In genomic region chr5:136067422-136067821, GRCh38 we compare ENCODE assay signal across 1 cellular context.
TF ChIP-seq lines count a peak whose summit lies in the region.

No MANE protein-coding gene starts in this region.

TF ChIP-seq in HepG2, 621 proteins besides CTCF, POLR2A, EP300 and RAD21 (continued from another document):
- TF ChIP-seq HNF1A (IDR thresholded peaks at IDR 0.05; ENCODE audit: low read depth) (peak; percentile 93), HNF1A (CRISPR knock-in tag; IDR thresholded peaks at IDR 0.05; ENCODE audit: borderline replicate concordance) (peak; percentile 89), BCL6 (CRISPR knock-in tag; IDR thresholded peaks at IDR 0.05) (peak; percentile 78), ZC3H4 (CRISPR knock-in tag; IDR thresholded peaks at IDR 0.05; ENCODE audit: borderline replicate concordance) (no peak), ZNF646 (CRISPR knock-in tag; IDR thresholded peaks at IDR 0.05) (no peak), PAXIP1 (CRISPR knock-in tag; conservative IDR thresholded peaks at IDR 0.05) (no peak; the same call in none of the 2 replicates), ZNF639 (CRISPR knock-in tag; conservative IDR thresholded peaks at IDR 0.05) (no peak), KAT2B (IDR thresholded peaks at IDR 0.05; ENCODE audit: borderline replicate concordance, low read depth, low read length) (no peak), ZNF557 (CRISPR knock-in tag; IDR thresholded peaks at IDR 0.05) (no peak), ZMAT3 (CRISPR knock-in tag; conservative IDR thresholded peaks at IDR 0.05) (no peak), TAF1 (CRISPR knock-in tag; IDR thresholded peaks at IDR 0.05) (no peak), RBM22 (optimal IDR thresholded peaks at IDR 0.05; ENCODE audit: low read length) (no peak), ZNF207 (IDR thresholded peaks at IDR 0.05; ENCODE audit: borderline replicate concordance) (no peak), ZNF3 (CRISPR knock-in tag; IDR thresholded peaks at IDR 0.05) (0 out of 2 replicates have a peak, but pooled peaks have one; percentile 49), ZNF878 (CRISPR knock-in tag; IDR thresholded peaks at IDR 0.05) (no peak), RCOR2 (CRISPR knock-in tag; IDR thresholded peaks at IDR 0.05) (peak; percentile 22; the same call in 1 of the 2 replicates), RAD51 (IDR thresholded peaks at IDR 0.05; ENCODE audit: borderline replicate concordance) (no peak)
